ENCODE assay signal across 19 cellular contexts in genomic region chr7:16099302-16099832, GRCh38.
"Had no signal": no experiment of that assay in that cellular context is flagged by ENCODE, and none has a peak within 500 bp of the region (broad histone marks: within the 10 kb centered on the region; RNA-seq: fewer than 3 reads in every experiment).

No MANE protein-coding gene starts in this region.

- H3K4me3 ChIP-seq: dorsolateral prefrontal cortex, lung, psoas muscle, sigmoid colon, skin epidermis, testis, tibial nerve had no signal

- DNase-seq: cortex of kidney; dorsolateral prefrontal cortex; effector CD8-positive, alpha-beta T cell; islet precursor cell; naive thymus-derived CD8-positive, alpha-beta T cell; psoas muscle; retina; sigmoid colon; stimulated activated CD4-positive, alpha-beta T cell treated with anti-CD3 and anti-CD28 coated beads, Interleukin-2, amount 100 ng/mL, for 24 hours; stimulated activated CD4-positive, alpha-beta T cell treated with anti-CD3 and anti-CD28 coated beads, Interleukin-4, amount 100 ng/mL, for 4 hours; stimulated activated naive B cell treated with anti-CD40 and anti-IgM and Interleukin-4, amounts not matched to agents 10 μg/mL and 1 μg/mL and 100 μg/mL, for 72 hours; stimulated activated naive CD8-positive, alpha-beta T cell treated with anti-CD3 and anti-CD28 coated beads, Interleukin-15, amount 100 ng/mL, for 72 hours; testis had no signal

- H3K27me3 ChIP-seq: dorsolateral prefrontal cortex, neutrophil, sigmoid colon, testis, tibial nerve had no signal

- H3K9me3 ChIP-seq: neutrophil, psoas muscle, testis had no signal

- H3K27ac ChIP-seq: dorsolateral prefrontal cortex, neutrophil, psoas muscle, sigmoid colon, skin epidermis, testis, tibial nerve had no signal

- H3K4me1 Mint-ChIP-seq: naive thymus-derived CD8-positive, alpha-beta T cell; stimulated activated naive B cell treated with anti-CD40 and anti-IgM and Interleukin-4, amounts not matched to agents 10 μg/mL and 1 μg/mL and 100 μg/mL, for 72 hours; stimulated activated naive CD8-positive, alpha-beta T cell treated with anti-CD3 and anti-CD28 coated beads, Interleukin-15, amount 100 ng/mL, for 72 hours had no signal

- FAIRE-seq: frontal cortex had no signal

- H3K27ac Mint-ChIP-seq: naive thymus-derived CD8-positive, alpha-beta T cell; stimulated activated naive B cell treated with anti-CD40 and anti-IgM and Interleukin-4, amounts not matched to agents 10 μg/mL and 1 μg/mL and 100 μg/mL, for 72 hours; stimulated activated naive CD8-positive, alpha-beta T cell treated with anti-CD3 and anti-CD28 coated beads, Interleukin-15, amount 100 ng/mL, for 72 hours had no signal

- H3K4me3 Mint-ChIP-seq: naive thymus-derived CD8-positive, alpha-beta T cell; stimulated activated naive B cell treated with anti-CD40 and anti-IgM and Interleukin-4, amounts not matched to agents 10 μg/mL and 1 μg/mL and 100 μg/mL, for 72 hours; stimulated activated naive CD8-positive, alpha-beta T cell treated with anti-CD3 and anti-CD28 coated beads, Interleukin-15, amount 100 ng/mL, for 72 hours had no signal

- H3K4me1 ChIP-seq: psoas muscle, sigmoid colon, testis, tibial nerve had no signal

- H3K36me3 ChIP-seq: neutrophil, sigmoid colon, tibial nerve had no signal

- ATAC-seq: esophagus mucosa; naive thymus-derived CD8-positive, alpha-beta T cell; psoas muscle; stimulated activated naive B cell treated with anti-CD40 and anti-IgM and Interleukin-4, amounts not matched to agents 10 μg/mL and 1 μg/mL and 100 μg/mL, for 72 hours; stimulated activated naive CD8-positive, alpha-beta T cell treated with anti-CD3 and anti-CD28 coated beads, Interleukin-15, amount 100 ng/mL, for 72 hours had no signal

- H3K36me3 Mint-ChIP-seq: stimulated activated naive B cell treated with anti-CD40 and anti-IgM and Interleukin-4, amounts not matched to agents 10 μg/mL and 1 μg/mL and 100 μg/mL, for 72 hours had no signal
